9 cellular contexts compared by ENCODE assay signal in genomic region chr4:78749972-78750727, GRCh38. TPM values are rescaled to one million over a fixed set of nuclear protein-coding genes. Genes with fewer than 3 reads are reported as not detected.
A peak's percentile ranks its signal among the peaks of the same experiment; 100 is the strongest.
DNase-seq lines count a peak whose midpoint lies in the region; ATAC-seq and TF ChIP-seq lines count a peak whose summit lies in the region.
"Had no signal": no experiment of that assay in that cellular context is flagged by ENCODE, and none has a peak within 500 bp of the region (broad histone marks: within the 10 kb centered on the region; RNA-seq: fewer than 3 reads in every experiment).

No MANE protein-coding gene starts in this region.

- H3K36me3 ChIP-seq in mucosa of descending colon (ENCODE audit: low read depth) (no peaks in the 10 kb centered on the region), suprapubic skin (no peaks in the 10 kb centered on the region)

- ATAC-seq in GM18520 (IDR thresholded peaks at IDR 0.05; ENCODE audit: unreplicated experiment), result peak; percentile 95
- ATAC-seq in HG02763 (IDR thresholded peaks at IDR 0.05; ENCODE audit: unreplicated experiment), result peak; percentile 90
- ATAC-seq in mucosa of descending colon, result peak; percentile 67
- ATAC-seq: HCT116 had no signal

- no peaks in the 10 kb centered on the region for H3K27me3 ChIP-seq in suprapubic skin

- 45% methylated on average over 2 of the region's 2 CpGs for WGBS in suprapubic skin

- TF ChIP-seq CTCF in mucosa of descending colon (IDR thresholded peaks at IDR 0.05) (no peak), suprapubic skin (IDR thresholded peaks at IDR 0.05) (no peak)

- no peaks in the 10 kb centered on the region for H3K4me1 ChIP-seq in mucosa of descending colon (ENCODE audit: low read depth)
- no peaks in the 10 kb centered on the region for H3K4me1 ChIP-seq in suprapubic skin

- no peak overlapping the region for H3K4me3 ChIP-seq in mucosa of descending colon
- no peak overlapping the region for H3K4me3 ChIP-seq in suprapubic skin

- intact Hi-C loops in mucosa of descending colon (cut with DNase I, micrococcal nuclease), result no loop called here

- no peak for TF ChIP-seq POLR2A in suprapubic skin (IDR thresholded peaks at IDR 0.05)

- H3K9me3 ChIP-seq in mucosa of descending colon (no peaks in the 10 kb centered on the region), suprapubic skin (no peaks in the 10 kb centered on the region)

- H3K27ac ChIP-seq in suprapubic skin, result no peak overlapping the region

- DNase-seq in NOMO-1 (lab: John Stamatoyannopoulos, UW; ENCODE audit: unreplicated experiment in 2 of 2) (peak; percentile 66 to 96), mucosa of descending colon (no peak), NCI-H446 treated with DMSO at 0.1 percent for 48 hours (lab: John Stamatoyannopoulos, UW) (no peak), DMS114 treated with DMSO at 0.1 percent for 48 hours (lab: John Stamatoyannopoulos, UW; ENCODE audit: unreplicated experiment) (no peak), suprapubic skin (ENCODE audit: low spot score in 2 of 2) (no peak), foreskin melanocyte (no peak)

- TF ChIP-seq EP300 in suprapubic skin (IDR thresholded peaks at IDR 0.05), result no peak

RNA-seq across cellular contexts. Expression of gene BMP2K, which starts 26.0 kb away (rescaled TPM):
- total RNA-seq in mucosa of descending colon (10 to 100 TPM; 42.5 to 77.1 (median 67.5) TPM), suprapubic skin (10 to 100 TPM; 29.7 to 79.1 (median 34.2) TPM)

Comparison
In these comparisons a context has a peak if more than half of its experiments do, and no peak if none do; other contexts are left out.
1. DNase-seq: peak in NOMO-1 (2 of 2); none in mucosa of descending colon (0 of 3), NCI-H446 treated with DMSO at 0.1 percent for 48 hours (single experiment), DMS114 treated with DMSO at 0.1 percent for 48 hours (single experiment), suprapubic skin (0 of 2) and foreskin melanocyte (single experiment).
2. Peak in every context shown above with its lines, with median percentiles within 50 percentile points of each other: ATAC-seq.